1 cellular context compared by ENCODE assay signal in genomic region chr1:219954736-219955421, GRCh38.
TF ChIP-seq lines count a peak whose summit lies in the region.

No MANE protein-coding gene starts in this region.

TF ChIP-seq in HepG2, 621 proteins besides CTCF, POLR2A, EP300 and RAD21 (continued from another document and continues in another):
- TF ChIP-seq CHD4 (IDR thresholded peaks at IDR 0.05; ENCODE audit: borderline replicate concordance, low read length), result no peak
- no peak for TF ChIP-seq ZNF3 (CRISPR knock-in tag; IDR thresholded peaks at IDR 0.05)
- TF ChIP-seq ESRRA (CRISPR knock-in tag; IDR thresholded peaks at IDR 0.05; ENCODE audit: low read depth), result peak; percentile 23; the same call in 1 of the 2 replicates
- TF ChIP-seq SNAPC5 (CRISPR knock-in tag; IDR thresholded peaks at IDR 0.05; ENCODE audit: borderline replicate concordance), result no peak
- TF ChIP-seq TGIF2 (CRISPR knock-in tag; IDR thresholded peaks at IDR 0.05), result 0 out of 2 replicates have a peak, but pooled peaks have one; percentile 21
- TF ChIP-seq POLR2AphosphoS5 (IDR thresholded peaks at IDR 0.05; ENCODE audit: low read depth, low read length), result no peak
- TF ChIP-seq PCBP2 (optimal IDR thresholded peaks at IDR 0.05; ENCODE audit: low read depth, low read length, poor library complexity, severe bottlenecking), result no peak
- no peak for TF ChIP-seq RFXAP (CRISPR knock-in tag; IDR thresholded peaks at IDR 0.05; ENCODE audit: borderline replicate concordance)
- TF ChIP-seq ZFYVE20 (CRISPR knock-in tag; IDR thresholded peaks at IDR 0.05; ENCODE audit: borderline replicate concordance, low read depth), result no peak
- no peak for TF ChIP-seq PCBP1 (IDR thresholded peaks at IDR 0.05; ENCODE audit: borderline replicate concordance, low read depth, low read length)
- no peak for TF ChIP-seq REPIN1 (CRISPR knock-in tag; IDR thresholded peaks at IDR 0.05; ENCODE audit: borderline replicate concordance, low read depth)
- TF ChIP-seq CSRNP1 (CRISPR knock-in tag; IDR thresholded peaks at IDR 0.05), result no peak
- TF ChIP-seq ZFAT (CRISPR knock-in tag; conservative IDR thresholded peaks at IDR 0.05), result no peak
- no peak for TF ChIP-seq NFKBIZ (CRISPR knock-in tag; IDR thresholded peaks at IDR 0.05)
- no peak for TF ChIP-seq SYNCRIP (IDR thresholded peaks at IDR 0.05; ENCODE audit: insufficient read depth, low read depth, low read length)
- TF ChIP-seq PRDM10 (CRISPR knock-in tag; IDR thresholded peaks at IDR 0.05; ENCODE audit: low read depth), result no peak
- no peak for TF ChIP-seq ZSCAN20 (CRISPR knock-in tag; IDR thresholded peaks at IDR 0.05; ENCODE audit: borderline replicate concordance)
- TF ChIP-seq AGO2 (optimal IDR thresholded peaks at IDR 0.05; ENCODE audit: low read depth, low read length), result no peak
- TF ChIP-seq ZNF670 (CRISPR knock-in tag; IDR thresholded peaks at IDR 0.05; ENCODE audit: borderline replicate concordance), result no peak
- no peak for TF ChIP-seq STAT6 (CRISPR knock-in tag; IDR thresholded peaks at IDR 0.05; ENCODE audit: borderline replicate concordance)
- TF ChIP-seq ZEB1 (IDR thresholded peaks at IDR 0.05; ENCODE audit: insufficient replicate concordance, low read depth), result no peak
- no peak for TF ChIP-seq ISX (CRISPR knock-in tag; conservative IDR thresholded peaks at IDR 0.05)
- no peak for TF ChIP-seq ZSCAN30 (CRISPR knock-in tag; IDR thresholded peaks at IDR 0.05)
- 0 out of 2 replicates have a peak, but pooled peaks have one; percentile 22 for TF ChIP-seq SAP130 (CRISPR knock-in tag; IDR thresholded peaks at IDR 0.05; ENCODE audit: low read depth)
- TF ChIP-seq ZNF484 (CRISPR knock-in tag; IDR thresholded peaks at IDR 0.05; ENCODE audit: borderline replicate concordance, low read depth), result no peak
- TF ChIP-seq ZMAT3 (CRISPR knock-in tag; conservative IDR thresholded peaks at IDR 0.05), result no peak
- no peak for TF ChIP-seq MBNL3 (CRISPR knock-in tag; conservative IDR thresholded peaks at IDR 0.05)
- no peak for TF ChIP-seq ZNF556 (CRISPR knock-in tag; IDR thresholded peaks at IDR 0.05; ENCODE audit: borderline replicate concordance)
- TF ChIP-seq ZNF564 (CRISPR knock-in tag; IDR thresholded peaks at IDR 0.05), result no peak
- no peak for TF ChIP-seq ZNF749 (CRISPR knock-in tag; IDR thresholded peaks at IDR 0.05; ENCODE audit: borderline replicate concordance)
- TF ChIP-seq GTF3A (CRISPR knock-in tag; conservative IDR thresholded peaks at IDR 0.05), result no peak
- TF ChIP-seq SIX4 (CRISPR knock-in tag; IDR thresholded peaks at IDR 0.05), result no peak
- TF ChIP-seq HMGXB4 (CRISPR knock-in tag; IDR thresholded peaks at IDR 0.05; ENCODE audit: borderline replicate concordance in 1 of 2, low read depth in 1 of 2), result 0 out of 4 replicates have a peak, but pooled peaks of 1 of the 2 experiments have one; percentile 46
- no peak for TF ChIP-seq ZNF335 (CRISPR knock-in tag; IDR thresholded peaks at IDR 0.05)
- no peak for TF ChIP-seq NR2F6 (IDR thresholded peaks at IDR 0.05)
- no peak for TF ChIP-seq NR2F6 (CRISPR knock-in tag; IDR thresholded peaks at IDR 0.05)
- TF ChIP-seq E2F1 (CRISPR knock-in tag; IDR thresholded peaks at IDR 0.05), result no peak
- TF ChIP-seq ZNF83 (CRISPR knock-in tag; IDR thresholded peaks at IDR 0.05; ENCODE audit: borderline replicate concordance), result no peak
- TF ChIP-seq RFXANK (CRISPR knock-in tag; IDR thresholded peaks at IDR 0.05), result no peak
- TF ChIP-seq TIGD3 (CRISPR knock-in tag; IDR thresholded peaks at IDR 0.05; ENCODE audit: borderline replicate concordance), result no peak
- TF ChIP-seq RXRA (CRISPR knock-in tag; IDR thresholded peaks at IDR 0.05), result peak; percentile 44; the same call in 1 of the 2 replicates
- TF ChIP-seq SCMH1 (CRISPR knock-in tag; IDR thresholded peaks at IDR 0.05; ENCODE audit: borderline replicate concordance), result no peak
- no peak for TF ChIP-seq ZNF432 (CRISPR knock-in tag; IDR thresholded peaks at IDR 0.05; ENCODE audit: borderline replicate concordance)
- no peak for TF ChIP-seq PHB2 (IDR thresholded peaks at IDR 0.05; ENCODE audit: partially characterized antibody)
- no peak for TF ChIP-seq ZNF614 (CRISPR knock-in tag; IDR thresholded peaks at IDR 0.05; ENCODE audit: borderline replicate concordance)
- peak; percentile 45; the same call in 1 of the 2 replicates for TF ChIP-seq POGZ (CRISPR knock-in tag; IDR thresholded peaks at IDR 0.05)
- no peak for TF ChIP-seq NR3C1 (CRISPR knock-in tag; IDR thresholded peaks at IDR 0.05)
- TF ChIP-seq ZNF557 (CRISPR knock-in tag; IDR thresholded peaks at IDR 0.05), result no peak
- no peak for TF ChIP-seq GTF2F1 (IDR thresholded peaks at IDR 0.05; ENCODE audit: low read length)
- TF ChIP-seq KLF11 (CRISPR knock-in tag; IDR thresholded peaks at IDR 0.05), result no peak
- TF ChIP-seq TBL1XR1 (IDR thresholded peaks at IDR 0.05; ENCODE audit: borderline replicate concordance, low read length, partially characterized antibody), result peak; percentile 62
- TF ChIP-seq ZFY (CRISPR knock-in tag; IDR thresholded peaks at IDR 0.05), result no peak
- TF ChIP-seq ZBTB7A (CRISPR knock-in tag; IDR thresholded peaks at IDR 0.05), result no peak
- TF ChIP-seq CSRNP2 (CRISPR knock-in tag; conservative IDR thresholded peaks at IDR 0.05; ENCODE audit: low read depth), result no peak
- no peak for TF ChIP-seq FUBP1 (CRISPR knock-in tag; IDR thresholded peaks at IDR 0.05; ENCODE audit: borderline replicate concordance)
- TF ChIP-seq MXD4 (CRISPR knock-in tag; IDR thresholded peaks at IDR 0.05), result 0 out of 2 replicates have a peak, but pooled peaks have one; percentile 16
